Comparison of ENCODE assay signal across 1 cellular context in genomic region chr7:28533267-28533666, GRCh38.
TF ChIP-seq lines count a peak whose summit lies in the region.

No MANE protein-coding gene starts in this region.

TF ChIP-seq in GM12878, 131 proteins besides CTCF, POLR2A, EP300 and RAD21 (continued from another document and continues in another):
- TF ChIP-seq, protein P1, sequence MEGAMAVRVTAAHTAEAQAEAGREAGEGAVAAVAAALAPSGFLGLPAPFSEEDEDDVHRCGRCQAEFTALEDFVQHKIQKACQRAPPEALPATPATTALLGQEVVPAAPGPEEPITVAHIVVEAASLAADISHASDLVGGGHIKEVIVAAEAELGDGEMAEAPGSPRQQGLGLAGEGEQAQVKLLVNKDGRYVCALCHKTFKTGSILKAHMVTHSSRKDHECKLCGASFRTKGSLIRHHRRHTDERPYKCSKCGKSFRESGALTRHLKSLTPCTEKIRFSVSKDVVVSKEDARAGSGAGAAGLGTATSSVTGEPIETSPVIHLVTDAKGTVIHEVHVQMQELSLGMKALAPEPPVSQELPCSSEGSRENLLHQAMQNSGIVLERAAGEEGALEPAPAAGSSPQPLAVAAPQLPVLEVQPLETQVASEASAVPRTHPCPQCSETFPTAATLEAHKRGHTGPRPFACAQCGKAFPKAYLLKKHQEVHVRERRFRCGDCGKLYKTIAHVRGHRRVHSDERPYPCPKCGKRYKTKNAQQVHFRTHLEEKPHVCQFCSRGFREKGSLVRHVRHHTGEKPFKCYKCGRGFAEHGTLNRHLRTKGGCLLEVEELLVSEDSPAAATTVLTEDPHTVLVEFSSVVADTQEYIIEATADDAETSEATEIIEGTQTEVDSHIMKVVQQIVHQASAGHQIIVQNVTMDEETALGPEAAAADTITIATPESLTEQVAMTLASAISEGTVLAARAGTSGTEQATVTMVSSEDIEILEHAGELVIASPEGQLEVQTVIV (IDR thresholded peaks at IDR 0.05; ENCODE audit: borderline replicate concordance, partially characterized antibody), result no peak
- TF ChIP-seq EED (IDR thresholded peaks at IDR 0.05; ENCODE audit: low read depth) (no peak; the same call in 1 of the 2 replicates), SP1 (IDR thresholded peaks at IDR 0.05; ENCODE audit: low read depth, low read length) (no peak), JUNB (IDR thresholded peaks at IDR 0.05) (no peak; the same call in 1 of the 2 replicates), PBX3 (IDR thresholded peaks at IDR 0.05; ENCODE audit: insufficient replicate concordance, low read depth, low read length) (no peak), MXI1 (IDR thresholded peaks at IDR 0.05; ENCODE audit: low read depth, low read length) (no peak), NR2C2 (IDR thresholded peaks at IDR 0.05; ENCODE audit: borderline replicate concordance, control insufficient read depth, insufficient read length, low read depth) (no peak), SIN3A (IDR thresholded peaks at IDR 0.05; ENCODE audit: low read depth, low read length) (no peak), KAT2A (conservative IDR thresholded peaks at IDR 0.05; ENCODE audit: control insufficient read depth, low read depth, low read length) (no peak), BCL11A (IDR thresholded peaks at IDR 0.05; ENCODE audit: low read depth, low read length) (no peak; the same call in 1 of the 2 replicates), RFX5 (IDR thresholded peaks at IDR 0.05; ENCODE audit: low read depth, low read length) (no peak), ZBED1 (IDR thresholded peaks at IDR 0.05; ENCODE audit: borderline replicate concordance) (peak; percentile 82; the same call in 1 of the 2 replicates), MTA3 (IDR thresholded peaks at IDR 0.05; ENCODE audit: borderline replicate concordance, low read length) (peak; percentile 45; the same call in 1 of the 2 replicates), POLR2AphosphoS5 (IDR thresholded peaks at IDR 0.05; ENCODE audit: low read length) (no peak), TCF12 (IDR thresholded peaks at IDR 0.05; ENCODE audit: low read depth, low read length) (no peak), STAT1 (conservative IDR thresholded peaks at IDR 0.05) (no peak), SUZ12 (IDR thresholded peaks at IDR 0.05; ENCODE audit: unreplicated experiment) (no peak), E2F8 (IDR thresholded peaks at IDR 0.05; ENCODE audit: low read depth, partially characterized antibody) (no peak), TARDBP (IDR thresholded peaks at IDR 0.05; ENCODE audit: borderline replicate concordance) (no peak), ZNF687 (IDR thresholded peaks at IDR 0.05) (no peak), DPF2 (IDR thresholded peaks at IDR 0.05) (no peak), RAD51 (IDR thresholded peaks at IDR 0.05) (no peak), NFYA (IDR thresholded peaks at IDR 0.05; ENCODE audit: borderline replicate concordance, low read depth, low read length) (no peak), POU2F2 (IDR thresholded peaks at IDR 0.05; ENCODE audit: borderline replicate concordance, low read depth, low read length) (0 out of 3 replicates have a peak, but pooled peaks have one; percentile 7), ESRRA (IDR thresholded peaks at IDR 0.05; ENCODE audit: low read length) (no peak), NKRF (conservative IDR thresholded peaks at IDR 0.05) (no peak), CHD1 (IDR thresholded peaks at IDR 0.05; ENCODE audit: low read depth, low read length) (no peak), YBX1 (IDR thresholded peaks at IDR 0.05) (no peak), BRCA1 (IDR thresholded peaks at IDR 0.05; ENCODE audit: low read depth, low read length) (no peak), KLF5 (IDR thresholded peaks at IDR 0.05; ENCODE audit: partially characterized antibody) (no peak), E2F4 (IDR thresholded peaks at IDR 0.05; ENCODE audit: low read depth, low read length) (no peak), MAX (IDR thresholded peaks at IDR 0.05; ENCODE audit: low read depth, low read length) (no peak), GABPA (IDR thresholded peaks at IDR 0.05; ENCODE audit: low read depth) (peak; percentile 72; the same call in 1 of the 2 replicates), ZSCAN29 (IDR thresholded peaks at IDR 0.05) (no peak), ETV6 (conservative IDR thresholded peaks at IDR 0.05 in 1 of 2, IDR thresholded peaks at IDR 0.05 in 1 of 2; ENCODE audit: borderline replicate concordance in 1 of 2, low read depth in 1 of 2) (peak in 1 of 2 experiments; percentile 93; a peak in 2 of 4 replicates), ZNF24 (IDR thresholded peaks at IDR 0.05) (no peak)
- TF ChIP-seq, protein P2, sequence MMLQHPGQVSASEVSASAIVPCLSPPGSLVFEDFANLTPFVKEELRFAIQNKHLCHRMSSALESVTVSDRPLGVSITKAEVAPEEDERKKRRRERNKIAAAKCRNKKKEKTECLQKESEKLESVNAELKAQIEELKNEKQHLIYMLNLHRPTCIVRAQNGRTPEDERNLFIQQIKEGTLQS (IDR thresholded peaks at IDR 0.05; ENCODE audit: borderline replicate concordance, extremely low read depth, low read depth, low read length), result no peak
- TF ChIP-seq, protein P3, sequence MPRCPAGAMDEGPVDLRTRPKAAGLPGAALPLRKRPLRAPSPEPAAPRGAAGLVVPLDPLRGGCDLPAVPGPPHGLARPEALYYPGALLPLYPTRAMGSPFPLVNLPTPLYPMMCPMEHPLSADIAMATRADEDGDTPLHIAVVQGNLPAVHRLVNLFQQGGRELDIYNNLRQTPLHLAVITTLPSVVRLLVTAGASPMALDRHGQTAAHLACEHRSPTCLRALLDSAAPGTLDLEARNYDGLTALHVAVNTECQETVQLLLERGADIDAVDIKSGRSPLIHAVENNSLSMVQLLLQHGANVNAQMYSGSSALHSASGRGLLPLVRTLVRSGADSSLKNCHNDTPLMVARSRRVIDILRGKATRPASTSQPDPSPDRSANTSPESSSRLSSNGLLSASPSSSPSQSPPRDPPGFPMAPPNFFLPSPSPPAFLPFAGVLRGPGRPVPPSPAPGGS (IDR thresholded peaks at IDR 0.05; ENCODE audit: borderline replicate concordance, insufficient read depth, low read depth, low read length, poor library complexity, severe bottlenecking), result peak; percentile 51
- TF ChIP-seq, protein P4, sequence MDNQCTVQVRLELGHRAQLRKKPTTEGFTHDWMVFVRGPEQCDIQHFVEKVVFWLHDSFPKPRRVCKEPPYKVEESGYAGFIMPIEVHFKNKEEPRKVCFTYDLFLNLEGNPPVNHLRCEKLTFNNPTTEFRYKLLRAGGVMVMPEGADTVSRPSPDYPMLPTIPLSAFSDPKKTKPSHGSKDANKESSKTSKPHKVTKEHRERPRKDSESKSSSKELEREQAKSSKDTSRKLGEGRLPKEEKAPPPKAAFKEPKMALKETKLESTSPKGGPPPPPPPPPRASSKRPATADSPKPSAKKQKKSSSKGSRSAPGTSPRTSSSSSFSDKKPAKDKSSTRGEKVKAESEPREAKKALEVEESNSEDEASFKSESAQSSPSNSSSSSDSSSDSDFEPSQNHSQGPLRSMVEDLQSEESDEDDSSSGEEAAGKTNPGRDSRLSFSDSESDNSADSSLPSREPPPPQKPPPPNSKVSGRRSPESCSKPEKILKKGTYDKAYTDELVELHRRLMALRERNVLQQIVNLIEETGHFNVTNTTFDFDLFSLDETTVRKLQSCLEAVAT (IDR thresholded peaks at IDR 0.05), result no peak
